Comparison of ENCODE assay signal across 23 cellular contexts in genomic region chr7:127891854-127892438, GRCh38.
"Had no signal": no experiment of that assay in that cellular context is flagged by ENCODE, and none has a peak within 500 bp of the region (broad histone marks: within the 10 kb centered on the region; RNA-seq: fewer than 3 reads in every experiment).

No MANE protein-coding gene starts in this region.

- H3K4me3 ChIP-seq: sigmoid colon, smooth muscle cell, stomach, transverse colon, uterus had no signal

- DNase-seq: activated CD4-positive, alpha-beta T cell treated with anti-CD3 and anti-CD28 coated beads for 1 hour; activated CD8-positive, alpha-beta memory T cell treated with anti-CD3 and anti-CD28 coated beads for 24 hours; activated CD8-positive, alpha-beta memory T cell treated with anti-CD3 and anti-CD28 coated beads, Interleukin-2, amount 50 U/mL, for 4 hours; activated naive CD4-positive, alpha-beta T cell treated with Interleukin-2 at 50 U/mL for 16 hours; activated naive CD8-positive, alpha-beta T cell treated with anti-CD3 and anti-CD28 coated beads, Interleukin-2, amount 10 ng/mL, durations not matched to agents 7 days and 5 days; activated T-cell treated with anti-CD3 and anti-CD28 coated beads, Interleukin-2, amount 50 U/mL, for 24 hours; amygdala; effector CD4-positive, alpha-beta T cell; foreskin keratinocyte; kidney glomerular epithelial cell; occipital lobe; posterior cingulate gyrus; sigmoid colon; stimulated activated CD4-positive, alpha-beta T cell treated with anti-CD3 and anti-CD28 coated beads, Interleukin-15, amount 100 ng/mL, for 24 hours; stomach; T-helper 1 cell; transverse colon; uterus; WERI-Rb-1 had no signal

- H3K9me3 Mint-ChIP-seq: activated naive CD8-positive, alpha-beta T cell treated with anti-CD3 and anti-CD28 coated beads, Interleukin-2, amount 10 ng/mL, durations not matched to agents 7 days and 5 days; activated T-cell treated with anti-CD3 and anti-CD28 coated beads, Interleukin-2, amount 50 U/mL, for 24 hours; dendritic cell treated with granulocyte-macrophage colony-stimulating factor and Interleukin-4, amounts not matched to agents 40 ng/mL and 50 ng/mL, for 4 days; stimulated activated memory B cell treated with anti-CD40 and anti-IgM and Interleukin-4, amounts not matched to agents 10 μg/mL and 1 μg/mL and 100 μg/mL, for 72 hours had no signal

- H3K9me3 ChIP-seq: sigmoid colon, stomach, transverse colon, uterus had no signal

- ATAC-seq: foreskin keratinocyte; stimulated activated memory B cell treated with anti-CD40 and anti-IgM and Interleukin-4, amounts not matched to agents 10 μg/mL and 1 μg/mL and 100 μg/mL, for 72 hours had no signal

- H3K4me3 Mint-ChIP-seq: activated naive CD8-positive, alpha-beta T cell treated with anti-CD3 and anti-CD28 coated beads, Interleukin-2, amount 10 ng/mL, durations not matched to agents 7 days and 5 days; activated T-cell treated with anti-CD3 and anti-CD28 coated beads, Interleukin-2, amount 50 U/mL, for 24 hours; dendritic cell treated with granulocyte-macrophage colony-stimulating factor and Interleukin-4, amounts not matched to agents 40 ng/mL and 50 ng/mL, for 4 days; stimulated activated memory B cell treated with anti-CD40 and anti-IgM and Interleukin-4, amounts not matched to agents 10 μg/mL and 1 μg/mL and 100 μg/mL, for 72 hours had no signal

- H3K27me3 ChIP-seq: foreskin keratinocyte, sigmoid colon, stomach, transverse colon, uterus had no signal

- H3K27ac ChIP-seq: foreskin keratinocyte, sigmoid colon, stomach, transverse colon, uterus, WERI-Rb-1 had no signal

- H3K27ac Mint-ChIP-seq: activated naive CD8-positive, alpha-beta T cell treated with anti-CD3 and anti-CD28 coated beads, Interleukin-2, amount 10 ng/mL, durations not matched to agents 7 days and 5 days; dendritic cell treated with granulocyte-macrophage colony-stimulating factor and Interleukin-4, amounts not matched to agents 40 ng/mL and 50 ng/mL, for 4 days; stimulated activated memory B cell treated with anti-CD40 and anti-IgM and Interleukin-4, amounts not matched to agents 10 μg/mL and 1 μg/mL and 100 μg/mL, for 72 hours had no signal

- H3K4me1 Mint-ChIP-seq: activated naive CD8-positive, alpha-beta T cell treated with anti-CD3 and anti-CD28 coated beads, Interleukin-2, amount 10 ng/mL, durations not matched to agents 7 days and 5 days had no signal

- H3K36me3 ChIP-seq: uterus had no signal

- H3K27me3 Mint-ChIP-seq: activated naive CD8-positive, alpha-beta T cell treated with anti-CD3 and anti-CD28 coated beads, Interleukin-2, amount 10 ng/mL, durations not matched to agents 7 days and 5 days; activated T-cell treated with anti-CD3 and anti-CD28 coated beads, Interleukin-2, amount 50 U/mL, for 24 hours; dendritic cell treated with granulocyte-macrophage colony-stimulating factor and Interleukin-4, amounts not matched to agents 40 ng/mL and 50 ng/mL, for 4 days; stimulated activated memory B cell treated with anti-CD40 and anti-IgM and Interleukin-4, amounts not matched to agents 10 μg/mL and 1 μg/mL and 100 μg/mL, for 72 hours had no signal

- FAIRE-seq: TTC549 had no signal
